23 cellular contexts compared by ENCODE assay signal in the genomic region with DNA sequence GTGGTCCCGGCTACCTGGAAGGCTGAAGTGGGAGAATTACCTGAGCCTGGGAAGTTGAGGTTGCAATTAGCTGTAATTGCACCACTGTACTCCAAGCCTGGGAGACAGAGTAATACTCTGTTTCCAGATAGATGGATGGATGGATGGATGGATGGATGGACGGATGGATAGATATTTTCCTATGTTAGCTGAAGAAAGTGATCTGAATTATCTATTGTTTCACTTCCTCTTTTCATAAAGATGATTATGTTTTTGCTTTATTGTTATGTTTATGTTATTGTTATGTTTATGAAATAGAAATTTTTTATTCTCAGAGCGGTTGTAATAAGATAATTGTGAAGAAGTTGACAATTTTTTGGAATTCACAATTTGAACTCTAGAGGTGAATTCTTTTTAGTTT.
"Had no signal": no experiment of that assay in that cellular context is flagged by ENCODE, and none has a peak within 500 bp of the region (broad histone marks: within the 10 kb centered on the region; RNA-seq: fewer than 3 reads in every experiment).

No MANE protein-coding gene starts in this region.

- DNase-seq: activated CD4-positive, alpha-beta T cell treated with anti-CD3 and anti-CD28 coated beads for 4 hours; activated CD8-positive, alpha-beta memory T cell treated with anti-CD3 and anti-CD28 coated beads, Interleukin-2, amount 50 U/mL, for 4 hours; activated CD8-positive, alpha-beta T cell treated with anti-CD3 and anti-CD28 coated beads, Interleukin-2, amount 10 ng/mL, durations not matched to agents 7 days and 5 days; activated gamma-delta T cell; activated T-cell treated with anti-CD3 and anti-CD28 coated beads, Interleukin-2, amount 50 U/mL, for 48 hours; aorta; cerebellar nuclear complex; dermis blood vessel endothelial cell; effector memory CD8-positive, alpha-beta T cell; gastrocnemius medialis; heart right ventricle; left colon; mucosa of descending colon; naive thymus-derived CD4-positive, alpha-beta T cell; posterior cingulate gyrus; right cardiac atrium had no signal

- H3K4me3 ChIP-seq: gastrocnemius medialis, heart right ventricle, lung, mucosa of descending colon, suprapubic skin had no signal

- H3K27me3 Mint-ChIP-seq: effector memory CD8-positive, alpha-beta T cell; naive thymus-derived CD4-positive, alpha-beta T cell; stimulated activated naive CD8-positive, alpha-beta T cell treated with anti-CD3 and anti-CD28 coated beads, Interleukin-15, Interleukin-2, amounts not matched to agents 100 ng/mL and 50 ng/mL, for 24 hours; type B pancreatic cell had no signal

- H3K27me3 ChIP-seq: gastrocnemius medialis, heart right ventricle, neutrophil, suprapubic skin had no signal

- H3K27ac ChIP-seq: epithelial cell of prostate, gastrocnemius medialis, heart right ventricle, neutrophil, suprapubic skin had no signal

- ATAC-seq: activated CD8-positive, alpha-beta T cell treated with anti-CD3 and anti-CD28 coated beads, Interleukin-2, amount 10 ng/mL, durations not matched to agents 7 days and 5 days; effector memory CD8-positive, alpha-beta T cell; gastrocnemius medialis; heart right ventricle; left colon; mucosa of descending colon; naive thymus-derived CD4-positive, alpha-beta T cell; right cardiac atrium had no signal

- H3K4me1 ChIP-seq: gastrocnemius medialis, suprapubic skin had no signal

- H3K27ac Mint-ChIP-seq: activated CD8-positive, alpha-beta T cell treated with anti-CD3 and anti-CD28 coated beads, Interleukin-2, amount 10 ng/mL, durations not matched to agents 7 days and 5 days; stimulated activated naive CD8-positive, alpha-beta T cell treated with anti-CD3 and anti-CD28 coated beads, Interleukin-15, Interleukin-2, amounts not matched to agents 100 ng/mL and 50 ng/mL, for 24 hours; T-helper 1 cell treated with Interleukin-12 subunit alpha and Interleukin-12 subunit beta and Interleukin-4 antibody, amounts not matched to agents 30 μg/mL and 1 μg/mL, for 36 hours; type B pancreatic cell had no signal

- H3K9me3 ChIP-seq: gastrocnemius medialis, heart right ventricle, mucosa of descending colon, neutrophil, suprapubic skin had no signal

- H3K9me3 Mint-ChIP-seq: effector memory CD8-positive, alpha-beta T cell; naive thymus-derived CD4-positive, alpha-beta T cell; stimulated activated naive CD8-positive, alpha-beta T cell treated with anti-CD3 and anti-CD28 coated beads, Interleukin-15, Interleukin-2, amounts not matched to agents 100 ng/mL and 50 ng/mL, for 24 hours; T-helper 1 cell treated with Interleukin-12 subunit alpha and Interleukin-12 subunit beta and Interleukin-4 antibody, amounts not matched to agents 30 μg/mL and 1 μg/mL, for 36 hours; type B pancreatic cell had no signal

- H3K4me3 Mint-ChIP-seq: activated CD8-positive, alpha-beta T cell treated with anti-CD3 and anti-CD28 coated beads, Interleukin-2, amount 10 ng/mL, durations not matched to agents 7 days and 5 days; effector memory CD8-positive, alpha-beta T cell; naive thymus-derived CD4-positive, alpha-beta T cell; stimulated activated naive CD8-positive, alpha-beta T cell treated with anti-CD3 and anti-CD28 coated beads, Interleukin-15, Interleukin-2, amounts not matched to agents 100 ng/mL and 50 ng/mL, for 24 hours; T-helper 1 cell treated with Interleukin-12 subunit alpha and Interleukin-12 subunit beta and Interleukin-4 antibody, amounts not matched to agents 30 μg/mL and 1 μg/mL, for 36 hours; type B pancreatic cell had no signal
